ENCODE assay signal across 28 cellular contexts in the genomic region with DNA sequence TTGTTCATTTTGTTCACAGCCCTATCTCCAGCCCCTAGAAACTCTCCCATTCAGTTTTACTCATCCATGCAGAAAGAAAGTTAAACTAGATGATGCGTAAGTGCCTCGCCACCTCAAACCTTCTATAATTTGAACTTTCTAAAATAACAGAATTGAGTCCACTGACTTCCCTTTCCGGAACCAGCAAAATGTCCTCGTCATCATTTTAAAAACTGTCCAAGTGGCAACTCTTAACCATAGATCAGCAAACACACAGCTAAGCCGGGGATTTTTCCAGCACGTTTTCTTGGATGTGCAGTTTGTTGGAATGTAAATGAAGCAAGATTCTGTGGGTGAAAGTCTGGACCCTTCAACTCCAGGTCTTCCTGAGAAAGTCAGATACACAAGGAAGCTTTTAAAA.
A peak's percentile ranks its signal among the peaks of the same experiment; 100 is the strongest.
DNase-seq lines count a peak whose midpoint lies in the region; ATAC-seq, FAIRE-seq and TF ChIP-seq lines count a peak whose summit lies in the region.
"Had no signal": no experiment of that assay in that cellular context is flagged by ENCODE, and none has a peak within 500 bp of the region (broad histone marks: within the 10 kb centered on the region; RNA-seq: fewer than 3 reads in every experiment).

No MANE protein-coding gene starts in this region.

- no peak for ATAC-seq in HepG2
- no peak for ATAC-seq in right lobe of liver
- ATAC-seq: GM12878 had no signal

- H3K9ac ChIP-seq in HepG2 (ENCODE audit: insufficient read depth, low read depth, low read length), result no peak overlapping the region
- H3K9ac ChIP-seq: BLaER1 had no signal

- 35% methylated on average over 6 of the region's 6 CpGs for WGBS in HepG2 (ENCODE audit: low lambda C conversion rate)
- 75% methylated on average over 6 of the region's 6 CpGs for WGBS in right lobe of liver (ENCODE audit: insufficient coverage, low coverage, low lambda C conversion rate, missing lambda C conversion rate)

- CTCF ChIA-PET in HepG2 (lab: Yijun Ruan, JAX; ENCODE audit: low intra/inter-chr PET ratio, low total read pairs), result no interaction called here

- no peaks in the 10 kb centered on the region for H3K4me1 ChIP-seq in HepG2 (ENCODE audit: insufficient read depth, low read length)
- no peaks in the 10 kb centered on the region for H3K4me1 ChIP-seq in right lobe of liver
- H3K4me1 ChIP-seq: BE2C had no signal

- H3K4me3 ChIP-seq in HepG2 (replicated peaks in 1 of 3; ENCODE audit: insufficient read depth in 1 of 3, low read depth in 2 of 3, low read length in 3 of 3) (no peak overlapping the region), right lobe of liver (no peak overlapping the region)
- H3K4me3 ChIP-seq: BLaER1, GM12878 had no signal

- DNase-seq in HepG2 (ENCODE audit: low spot score) (no peak), right lobe of liver (no peak), RCC 7860 (ENCODE audit: low spot score) (peak; percentile 19), kidney tubule cell (ENCODE audit: low spot score) (peak; percentile 20), renal cortical epithelial cell (ENCODE audit: low read depth) (peak; percentile 35), HuH-7 (ENCODE audit: low spot score) (no peak), HPDE6-E6E7 (ENCODE audit: extremely low spot score) (no peak)
- DNase-seq in activated T-cell treated with anti-CD3 and anti-CD28 coated beads, Interleukin-2, amount 50 U/mL, for 24 hours, result no peak
- DNase-seq: ACHN; BE2C; C1 segment of cervical spinal cord; CD4-positive, alpha-beta memory T cell; CD4-positive, CD25-positive, alpha-beta regulatory T cell; CD8-positive, alpha-beta memory T cell; COR-L47; DMS 273 treated with DMSO at 0.1 percent for 48 hours; DMS153; DMS53; DMS79; DND-41; EL; GDM1 had no signal

- no peaks in the 10 kb centered on the region for H3K9me3 ChIP-seq in HepG2 (ENCODE audit: low read length)
- H3K9me3 ChIP-seq in right lobe of liver, result no peaks in the 10 kb centered on the region
- H3K9me3 ChIP-seq: BE2C, BLaER1 had no signal

- no peak for TF ChIP-seq POLR2A in HepG2 (IDR thresholded peaks at IDR 0.05; ENCODE audit: insufficient read depth in 1 of 2, low read depth in 2 of 2, low read length in 2 of 2)
- no peak for TF ChIP-seq POLR2A in right lobe of liver (IDR thresholded peaks at IDR 0.05)

- no TSS peak for BruUV-seq in HepG2 (replicated peaks; lab: Mats Ljungman, UMichigan)

- peaks cover 5% of the 10 kb centered on the region for H3K9me3 Mint-ChIP-seq in activated T-cell treated with anti-CD3 and anti-CD28 coated beads, Interleukin-2, amount 50 U/mL, for 24 hours

- no peak overlapping the region for H2AFZ ChIP-seq in HepG2 (ENCODE audit: low read length)

- no peak overlapping the region for H3K27ac Mint-ChIP-seq in activated T-cell treated with anti-CD3 and anti-CD28 coated beads, Interleukin-2, amount 50 U/mL, for 24 hours
- H3K27ac Mint-ChIP-seq: CD14-positive monocyte; CD4-positive, alpha-beta memory T cell; CD4-positive, CD25-positive, alpha-beta regulatory T cell; CD8-positive, alpha-beta memory T cell had no signal

- no peaks in the 10 kb centered on the region for H3K36me3 ChIP-seq in HepG2 (replicated peaks in 1 of 2; ENCODE audit: control insufficient read depth in 1 of 2, insufficient read depth in 2 of 2, low read length in 2 of 2)
- H3K36me3 ChIP-seq in right lobe of liver, result no peaks in the 10 kb centered on the region
- H3K36me3 ChIP-seq: BE2C, BLaER1 had no signal

- no peak for FAIRE-seq in HepG2 (lab: Jason Lieb, UNC)
- FAIRE-seq in RCC 7860 (lab: Jason Lieb, UNC), result peak; percentile 70
- FAIRE-seq: GM12878, GM12892, GM18507 had no signal

- H3K4me3 Mint-ChIP-seq in activated T-cell treated with anti-CD3 and anti-CD28 coated beads, Interleukin-2, amount 50 U/mL, for 24 hours, result no peak overlapping the region
- H3K4me3 Mint-ChIP-seq: CD14-positive monocyte; CD4-positive, alpha-beta memory T cell; CD4-positive, CD25-positive, alpha-beta regulatory T cell; CD8-positive, alpha-beta memory T cell had no signal

- H4K20me1 ChIP-seq in HepG2 (ENCODE audit: insufficient read depth, low read length), result no peaks in the 10 kb centered on the region
- H4K20me1 ChIP-seq: BLaER1 had no signal

- POLR2A ChIA-PET in HepG2 (lab: Yijun Ruan, JAX), result no interaction called here

- no peak overlapping the region for H3K4me2 ChIP-seq in HepG2 (ENCODE audit: low read depth, low read length)
- H3K4me2 ChIP-seq: BLaER1 had no signal

- intact Hi-C loops in HepG2 (cut with micrococcal nuclease; ENCODE audit: unreplicated experiment) (no loop called here), right lobe of liver (cut with DNase I) (no loop called here)

- H3K4me1 Mint-ChIP-seq in activated T-cell treated with anti-CD3 and anti-CD28 coated beads, Interleukin-2, amount 50 U/mL, for 24 hours (ENCODE audit: low read depth), result no peaks in the 10 kb centered on the region
- H3K4me1 Mint-ChIP-seq: CD14-positive monocyte; CD4-positive, alpha-beta memory T cell; CD4-positive, CD25-positive, alpha-beta regulatory T cell; CD8-positive, alpha-beta memory T cell had no signal

- in situ Hi-C loops in HepG2 (cut with HindIII; ENCODE audit: extremely low pct_ligation_motif_present, low pct_unique_long_range_greater_than_20kb), result no loop called here

- no peak for TF ChIP-seq CTCF in HepG2 (CRISPR knock-in tag; IDR thresholded peaks at IDR 0.05)
- TF ChIP-seq CTCF in right lobe of liver (IDR thresholded peaks at IDR 0.05), result no peak

- TF ChIP-seq EP300 in HepG2 (IDR thresholded peaks at IDR 0.05; ENCODE audit: low read depth in 2 of 2, low read length in 2 of 2) (no peak), HepG2 (CRISPR knock-in tag; IDR thresholded peaks at IDR 0.05; ENCODE audit: borderline replicate concordance) (no peak)

- H3K79me2 ChIP-seq in HepG2 (ENCODE audit: insufficient read depth, low read length), result no peaks in the 10 kb centered on the region

- no peak for TF ChIP-seq RAD21 in HepG2 (CRISPR knock-in tag; IDR thresholded peaks at IDR 0.05)

- H3K27ac ChIP-seq in HepG2 (ENCODE audit: extremely low read length, insufficient read depth, low read length), result no peak overlapping the region
- H3K27ac ChIP-seq in right lobe of liver, result no peak overlapping the region
- H3K27ac ChIP-seq: 22Rv1, BLaER1 had no signal

- H3K36me3 Mint-ChIP-seq in activated T-cell treated with anti-CD3 and anti-CD28 coated beads, Interleukin-2, amount 50 U/mL, for 24 hours (ENCODE audit: low read depth), result no peaks in the 10 kb centered on the region
- H3K36me3 Mint-ChIP-seq: CD14-positive monocyte; CD4-positive, alpha-beta memory T cell; CD4-positive, CD25-positive, alpha-beta regulatory T cell; CD8-positive, alpha-beta memory T cell had no signal

- H3K27me3 Mint-ChIP-seq in activated T-cell treated with anti-CD3 and anti-CD28 coated beads, Interleukin-2, amount 50 U/mL, for 24 hours, result peaks cover 2% of the 10 kb centered on the region
- H3K27me3 Mint-ChIP-seq: CD4-positive, CD25-positive, alpha-beta regulatory T cell; CD8-positive, alpha-beta memory T cell had no signal

- H3K27me3 ChIP-seq in HepG2 (ENCODE audit: control insufficient read depth in 1 of 2, insufficient read depth in 2 of 2, low read length in 2 of 2) (peaks cover 0 to 3% of the 10 kb centered on the region in 2 experiments; a peak in 1 of 5 replicates), right lobe of liver (no peaks in the 10 kb centered on the region)
- H3K27me3 ChIP-seq: BE2C, BLaER1 had no signal

TF ChIP-seq in HepG2, 621 proteins besides CTCF, POLR2A, EP300 and RAD21:
- TF ChIP-seq MAFF (IDR thresholded peaks at IDR 0.05; ENCODE audit: low read depth, low read length) (peak; percentile 91), MAFK (conservative IDR thresholded peaks at IDR 0.05 in 1 of 2, IDR thresholded peaks at IDR 0.05 in 1 of 2; ENCODE audit: low read length in 2 of 2) (peak; percentile 86 to 91), IRF2 (CRISPR knock-in tag; IDR thresholded peaks at IDR 0.05) (no peak)
TF ChIP-seq in HepG2: peak in this region for 2.

Comparison
In these comparisons a context has a peak if more than half of its experiments do, and no peak if none do; other contexts are left out.
1. DNase-seq: peak in RCC 7860 (single experiment), kidney tubule cell (single experiment) and renal cortical epithelial cell (single experiment); none in HepG2 (single experiment), right lobe of liver (0 of 3), HuH-7 (single experiment), activated T-cell treated with anti-CD3 and anti-CD28 coated beads, Interleukin-2, amount 50 U/mL, for 24 hours (single experiment) and HPDE6-E6E7 (single experiment).